Comparison of ENCODE assay signal across 20 cellular contexts in the genomic region with DNA sequence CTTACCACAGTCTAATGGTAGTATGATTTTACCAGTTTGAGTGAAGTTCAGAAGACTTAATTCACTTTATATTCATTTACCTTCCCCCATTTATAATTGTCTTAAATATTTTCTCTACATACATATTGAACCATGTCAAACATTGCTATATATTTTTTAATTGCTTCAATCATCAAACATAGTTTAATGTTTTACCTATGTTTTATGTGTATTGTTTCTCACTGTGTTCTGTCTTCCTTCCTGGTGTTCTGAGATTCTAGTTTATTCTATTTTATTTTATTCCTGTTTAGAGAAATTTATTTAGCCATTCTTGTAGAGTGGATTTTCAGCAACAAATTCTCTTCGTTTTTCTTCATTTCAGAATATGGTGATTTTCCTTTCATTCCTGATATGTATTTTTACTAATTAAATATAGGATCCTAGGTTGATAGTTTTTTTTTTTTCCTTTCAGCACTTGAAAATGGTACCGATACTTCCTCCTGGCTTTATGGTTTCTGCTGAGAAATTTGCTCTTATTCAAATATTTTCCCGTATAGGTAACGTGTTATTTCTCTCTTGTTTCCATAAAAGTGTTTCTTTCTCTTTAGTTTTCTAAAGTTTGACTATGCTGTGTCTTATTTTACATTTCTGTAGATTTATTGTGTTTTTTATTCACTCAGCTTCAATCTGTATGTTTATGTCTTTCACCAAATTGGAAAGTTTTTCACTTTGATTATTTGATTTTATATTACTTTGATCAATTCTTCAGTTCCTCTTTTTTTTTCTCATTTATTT.
"Had no signal": no experiment of that assay in that cellular context is flagged by ENCODE, and none has a peak within 500 bp of the region (broad histone marks: within the 10 kb centered on the region; RNA-seq: fewer than 3 reads in every experiment).

No MANE protein-coding gene starts in this region.

- DNase-seq: activated CD4-positive, alpha-beta T cell treated with anti-CD3 and anti-CD28 coated beads for 48 hours; activated CD4-positive, alpha-beta T cell treated with anti-CD3 and anti-CD28 coated beads, Interleukin-2, amount 50 U/mL, for 4 hours; activated CD4-positive, CD25-positive, alpha-beta regulatory T cell treated with anti-CD3 and anti-CD28 coated beads, Interleukin-2, amount 50 U/mL, for 72 hours; activated CD8-positive, alpha-beta memory T cell treated with anti-CD3 and anti-CD28 coated beads, Interleukin-2, amount 50 U/mL, for 48 hours; activated CD8-positive, alpha-beta T cell treated with anti-CD3 and anti-CD28 coated beads, Interleukin-2, amount 10 ng/mL, durations not matched to agents 7 days and 5 days; activated T-cell treated with anti-CD3 and anti-CD28 coated beads, Interleukin-2, amount 50 U/mL, for 1 hour; aorta; caudate nucleus; Kasumi-1; NCI-H1105 treated with DMSO at 0.1 percent for 48 hours; NCI-H1436 treated with DMSO at 0.1 percent for 48 hours; NCI-H187; NCI-H2081; NCI-H510A treated with DMSO at 0.1 percent for 48 hours; NCI-H69; PC-3; SHP77 treated with DMSO at 0.1 percent for 48 hours; T-helper 17 cell; T-helper 9 cell had no signal

- ATAC-seq: activated CD8-positive, alpha-beta T cell treated with anti-CD3 and anti-CD28 coated beads, Interleukin-2, amount 10 ng/mL, durations not matched to agents 7 days and 5 days; PC-3; T-helper 17 cell; WTC11 had no signal
